8 cellular contexts compared by ENCODE assay signal in the genomic region with DNA sequence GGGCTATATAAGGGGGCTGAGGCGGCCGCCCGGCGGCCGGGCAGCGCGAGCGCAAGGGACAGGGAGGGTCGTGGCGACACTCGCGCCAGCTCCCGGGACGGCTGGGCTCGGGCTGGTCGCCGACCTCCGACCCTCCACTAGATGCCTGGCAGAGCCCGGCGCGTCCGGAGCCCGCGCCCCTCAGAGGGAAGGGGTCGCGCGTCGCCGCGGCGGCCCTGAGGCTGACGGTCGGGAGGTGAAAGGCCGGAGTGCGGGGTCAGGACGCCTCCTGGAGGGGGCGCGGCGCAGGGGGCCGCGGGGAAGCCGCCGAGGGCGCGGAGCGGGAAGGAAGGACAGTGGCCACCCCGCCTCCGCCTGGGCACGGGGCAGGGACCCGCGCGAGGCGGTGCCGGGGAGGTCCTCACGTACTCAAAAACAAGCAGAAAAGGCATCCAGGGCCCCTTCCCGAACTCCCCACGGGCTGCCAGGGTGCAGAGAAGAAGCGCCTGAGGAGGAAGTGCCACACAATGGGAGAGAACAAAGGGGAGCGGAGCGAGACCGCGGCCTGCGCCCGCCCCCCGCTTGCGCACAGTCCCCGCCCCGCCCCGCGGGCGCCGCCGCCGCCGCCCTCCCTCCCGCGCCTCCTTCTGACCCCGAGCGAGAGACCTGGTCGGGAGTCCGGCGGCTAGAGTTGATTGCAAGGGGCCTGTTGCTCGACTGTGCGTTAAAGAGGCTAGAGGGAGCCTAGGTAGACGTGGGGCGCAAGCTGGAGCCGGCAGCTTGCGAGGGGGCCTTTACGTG. TPM values are rescaled to one million over a fixed set of nuclear protein-coding genes. Genes with fewer than 3 reads are reported as not detected.
A peak's percentile ranks its signal among the peaks of the same experiment; 100 is the strongest.
DNase-seq lines count a peak whose midpoint lies in the region; ATAC-seq and TF ChIP-seq lines count a peak whose summit lies in the region.

No MANE protein-coding gene starts in this region.

- H3K4me3 Mint-ChIP-seq in T-cell (peak overlapping the region; percentile 96 to 99 (median 97)), progenitor cell of endocrine pancreas (ENCODE audit: low read depth) (peak overlapping the region; percentile 94)

- DNase-seq in HAP-1 (ENCODE audit: low spot score in 2 of 2) (peak; percentile 86 to 89), MG63 (peak; percentile 84), T-cell (peak; percentile 41 to 70 (median 57)), amygdala (lab: John Stamatoyannopoulos, UW) (peak in 55 of 56 donors; percentile 14 to 91 (median 69)), left ventricle myocardium superior (peak; percentile 88), progenitor cell of endocrine pancreas (ENCODE audit: low spot score, unreplicated experiment) (peak; percentile 70)
- no peak for DNase-seq in NK-92 treated with Interleukin-12 subunit alpha and Interleukin-12 subunit beta, amount 100 ng/mL, for 24 hours (lab: John Stamatoyannopoulos, UW)

- no peaks in the 10 kb centered on the region for H3K9me3 ChIP-seq in HAP-1
- no peaks in the 10 kb centered on the region for H3K9me3 ChIP-seq in MG63

- H3K4me1 ChIP-seq in HAP-1 = peaks cover 24% of the 10 kb centered on the region

- H3K27me3 ChIP-seq in HAP-1 (ENCODE audit: low read depth) (no peaks in the 10 kb centered on the region), MG63 (no peaks in the 10 kb centered on the region)

- CTCF ChIA-PET in T-cell (lab: Charles Lee) = interaction anchor here (0.5 to 2.5 kb wide), 5 partner anchors 13 to 363 kb away, joined by 4 to 8 read pairs (median 6); a partner anchor contains a TSS

- H3K36me3 Mint-ChIP-seq in T-cell = peaks cover 7% of the 10 kb centered on the region
- H3K36me3 Mint-ChIP-seq in progenitor cell of endocrine pancreas (ENCODE audit: insufficient read depth) = no peaks in the 10 kb centered on the region

- peaks cover 0 to 3% (median 0%) of the 10 kb centered on the region in 3 donors for H3K9me3 Mint-ChIP-seq in T-cell
- no peaks in the 10 kb centered on the region for H3K9me3 Mint-ChIP-seq in progenitor cell of endocrine pancreas (ENCODE audit: low read depth)

- POLR2A ChIA-PET in T-cell (lab: Charles Lee) = interaction anchor here (0.5 to 3.5 kb wide), 13 partner anchors 10 to 401 kb away, joined by 3 to 49 read pairs (median 4); a partner anchor contains a TSS

- in situ Hi-C loops in HAP-1 (cut with MboI; ENCODE audit: low sequenced_read_pairs) = loop anchor here (10.0 to 25.0 kb wide), 2 partner anchors 182 to 296 kb away; no protein-coding TSS in a partner anchor

- ATAC-seq in T-cell (replicated peaks in 1 of 4) = peak; percentile 57 to 63 (median 61)
- peak; percentile 74 for ATAC-seq in left ventricle myocardium superior

- peaks cover 34 to 49% (median 41%) of the 10 kb centered on the region in 3 donors for H3K4me1 Mint-ChIP-seq in T-cell
- peaks cover 23% of the 10 kb centered on the region for H3K4me1 Mint-ChIP-seq in progenitor cell of endocrine pancreas (ENCODE audit: low read depth)

- peak; percentile 88 for TF ChIP-seq POLR2A in GM10847 (IDR thresholded peaks at IDR 0.05; ENCODE audit: extremely low read depth, insufficient read length)

- intact Hi-C loops in left ventricle myocardium superior (cut with micrococcal nuclease) = no loop called here

- peaks cover 0 to 21% of the 10 kb centered on the region in 2 donors for H3K27me3 Mint-ChIP-seq in T-cell
- H3K27me3 Mint-ChIP-seq in progenitor cell of endocrine pancreas = no peaks in the 10 kb centered on the region

- peak; percentile 46 for TF ChIP-seq CTCF in progenitor cell of endocrine pancreas (IDR thresholded peaks at IDR 0.05; ENCODE audit: unreplicated experiment)

- H3K27ac Mint-ChIP-seq in T-cell (peak overlapping the region; percentile 93 to 99), progenitor cell of endocrine pancreas (peak overlapping the region; percentile 100)

- H3K36me3 ChIP-seq in HAP-1 (replicated peaks) = no peaks in the 10 kb centered on the region
- 0 out of 2 replicates have a peak, but pooled peaks cover 2% of the 10 kb centered on the region for H3K36me3 ChIP-seq in MG63

- peak overlapping the region; percentile 66 for H3K4me3 ChIP-seq in HAP-1
- peak overlapping the region; percentile 61 for H3K4me3 ChIP-seq in MG63

RNA-seq across cellular contexts. Expression of a gene that starts 0.8 kb away (rescaled TPM):
- 6.0 and 7.2 TPM in 2 replicates for total RNA-seq in MG63 (2014; rRNA removed; shearing (Covaris generic); ENCODE audit: low replicate concordance)
- total RNA-seq in T-cell (10 to 100 TPM; 56.8 to 90.6 (median 65.7) TPM), left ventricle myocardium superior (22.2 TPM), progenitor cell of endocrine pancreas (26.6 and 27.1 TPM in 2 replicates)
